ENCODE assay signal across 30 cellular contexts in the genomic region with DNA sequence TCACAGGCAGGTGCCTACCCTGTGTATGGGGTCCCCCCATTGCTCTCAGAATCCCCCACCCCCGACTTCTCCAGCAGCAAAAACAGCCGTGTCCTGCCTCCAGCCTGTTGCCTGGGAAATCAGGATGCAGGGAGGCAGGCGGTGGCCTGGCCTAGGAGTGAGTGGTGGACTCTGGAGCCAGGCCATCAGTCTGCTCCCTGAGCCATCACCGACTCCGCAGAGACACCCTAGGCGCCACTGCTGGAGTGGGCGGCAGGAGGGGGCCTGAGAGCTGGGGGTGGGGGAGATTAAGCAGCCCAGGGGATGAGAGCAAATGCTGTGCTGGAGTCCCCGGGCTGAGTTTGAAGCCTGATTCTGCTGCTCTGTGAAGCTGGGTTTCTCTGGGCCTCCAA.
"Had no signal": no experiment of that assay in that cellular context is flagged by ENCODE, and none has a peak within 500 bp of the region (broad histone marks: within the 10 kb centered on the region; RNA-seq: fewer than 3 reads in every experiment).

No MANE protein-coding gene starts in this region.

- H3K9me3 ChIP-seq: left lung, lower lobe of right lung, mucosa of descending colon, neutrophil, ovary, right atrium auricular region, stomach, testis, thyroid gland, transverse colon, upper lobe of left lung, vagina had no signal

- H3K9me3 Mint-ChIP-seq: immature natural killer cell; natural killer cell treated with Interleukin-12 subunit alpha and Interleukin-12 subunit beta and Interleukin-15 and Interleukin-18, amount 100 ng/mL, for 72 hours; stimulated activated naive B cell treated with anti-CD40 and anti-IgM and Interleukin-4, amounts not matched to agents 10 μg/mL and 1 μg/mL and 100 μg/mL, for 72 hours had no signal

- H3K27ac ChIP-seq: left lung, lower lobe of right lung, neutrophil, ovary, right atrium auricular region, skin epidermis, stomach, testis, thyroid gland, transverse colon, upper lobe of left lung, vagina had no signal

- H3K4me3 Mint-ChIP-seq: immature natural killer cell; naive thymus-derived CD4-positive, alpha-beta T cell; natural killer cell treated with Interleukin-12 subunit alpha and Interleukin-12 subunit beta and Interleukin-15 and Interleukin-18, amount 100 ng/mL, for 72 hours; stimulated activated naive B cell treated with anti-CD40 and anti-IgM and Interleukin-4, amounts not matched to agents 10 μg/mL and 1 μg/mL and 100 μg/mL, for 72 hours had no signal

- DNase-seq: hypothalamus; immature natural killer cell; kidney; left colon; left lung; lower lobe of right lung; mammary epithelial cell; midbrain; mucosa of descending colon; naive thymus-derived CD4-positive, alpha-beta T cell; occipital lobe; ovary; stimulated activated CD4-positive, alpha-beta T cell treated with anti-CD3 and anti-CD28 coated beads, Interleukin-12 subunit alpha, Interleukin-12 subunit beta, amount 100 ng/mL, for 4 hours; stimulated activated CD4-positive, alpha-beta T cell treated with anti-CD3 and anti-CD28 coated beads, Interleukin-15, amount 100 ng/mL, for 24 hours; stimulated activated CD4-positive, alpha-beta T cell treated with anti-CD3 and anti-CD28 coated beads, Interleukin-2, amount 100 ng/mL, for 24 hours; stimulated activated CD4-positive, alpha-beta T cell treated with anti-CD3 and anti-CD28 coated beads, Interleukin-4, amount 100 ng/mL, for 1 hour; stimulated activated naive B cell treated with anti-CD40 and anti-IgM and Interleukin-4, amounts not matched to agents 10 μg/mL and 1 μg/mL and 100 μg/mL, for 72 hours; stimulated activated naive CD8-positive, alpha-beta T cell treated with anti-CD3 and anti-CD28 coated beads, Interleukin-15, Interleukin-2, amounts not matched to agents 100 U/mL and 50 U/mL, for 24 hours; stomach; testis; thyroid gland; transverse colon; upper lobe of left lung had no signal

- H3K36me3 ChIP-seq: left lung, lower lobe of right lung, neutrophil, ovary, right atrium auricular region, stomach, thyroid gland, transverse colon, upper lobe of left lung, vagina had no signal

- H3K4me1 Mint-ChIP-seq: immature natural killer cell had no signal

- H3K27me3 ChIP-seq: ovary, right atrium auricular region, testis, thyroid gland, vagina had no signal

- FAIRE-seq: islet of Langerhans, kidney had no signal

- H3K4me3 ChIP-seq: left lung, lower lobe of right lung, mucosa of descending colon, ovary, right atrium auricular region, skin epidermis, stomach, thyroid gland, transverse colon, upper lobe of left lung, vagina had no signal

- H3K27ac Mint-ChIP-seq: immature natural killer cell; natural killer cell treated with Interleukin-12 subunit alpha and Interleukin-12 subunit beta and Interleukin-15 and Interleukin-18, amount 100 ng/mL, for 72 hours; progenitor cell of endocrine pancreas; stimulated activated naive B cell treated with anti-CD40 and anti-IgM and Interleukin-4, amounts not matched to agents 10 μg/mL and 1 μg/mL and 100 μg/mL, for 72 hours had no signal

- H3K4me1 ChIP-seq: thyroid gland, transverse colon had no signal

- H3K36me3 Mint-ChIP-seq: immature natural killer cell; naive thymus-derived CD4-positive, alpha-beta T cell; natural killer cell treated with Interleukin-12 subunit alpha and Interleukin-12 subunit beta and Interleukin-15 and Interleukin-18, amount 100 ng/mL, for 72 hours; stimulated activated naive B cell treated with anti-CD40 and anti-IgM and Interleukin-4, amounts not matched to agents 10 μg/mL and 1 μg/mL and 100 μg/mL, for 72 hours had no signal
